ENCODE assay signal across 9 cellular contexts in genomic region chr12:12474931-12475485, GRCh38.
DNase-seq lines count a peak whose midpoint lies in the region; ATAC-seq and TF ChIP-seq lines count a peak whose summit lies in the region.
"Had no signal": no experiment of that assay in that cellular context is flagged by ENCODE, and none has a peak within 500 bp of the region (broad histone marks: within the 10 kb centered on the region; RNA-seq: fewer than 3 reads in every experiment).

No MANE protein-coding gene starts in this region.

- no peaks in the 10 kb centered on the region for H3K27me3 ChIP-seq in GM23338 (ENCODE audit: insufficient read depth)
- no peaks in the 10 kb centered on the region for H3K27me3 ChIP-seq in thyroid gland

- H3K4me1 Mint-ChIP-seq in GM23338, result peaks cover 15% of the 10 kb centered on the region

- H3K9me2 ChIP-seq in GM23338 (ENCODE audit: insufficient read depth), result no peaks in the 10 kb centered on the region

- H2AFZ ChIP-seq in GM23338, result no peak overlapping the region

- H3K4me2 ChIP-seq in GM23338, result no peak overlapping the region

- intact Hi-C loops in thyroid gland (cut with DNase I), result no loop called here

- H3K36me3 Mint-ChIP-seq in GM23338 (ENCODE audit: low read depth), result peaks cover 81% of the 10 kb centered on the region

- DNase-seq in GM23338 (ENCODE audit: low spot score) (no peak), T-helper 1 cell (peak in 4 of 5 donors; percentile 33 to 98 (median 35)), dermis blood vessel endothelial cell (peak; percentile 92), NCI-H774 (lab: John Stamatoyannopoulos, UW) (no peak), thyroid gland (no peak)
- DNase-seq in stimulated activated CD8-positive, alpha-beta memory T cell treated with anti-CD3 and anti-CD28 coated beads, Interleukin-7, amount 100 ng/mL, for 4 hours (ENCODE audit: low read depth in 2 of 2), result peak; percentile 27 to 32

- H4K20me1 ChIP-seq in GM23338 (replicated peaks; ENCODE audit: insufficient read depth), result peaks cover 15% of the 10 kb centered on the region

- no peak overlapping the region for H3K4me3 Mint-ChIP-seq in GM23338

- H3K27ac ChIP-seq in GM23338 (ENCODE audit: low read depth) (0 out of 2 replicates have a peak overlapping the region, but pooled peaks have one; percentile 55), thyroid gland (peak overlapping the region in 1 of 3 donors; percentile 27)
- H3K27ac ChIP-seq: thoracic aorta had no signal

- peaks cover 8% of the 10 kb centered on the region for H3K27me3 Mint-ChIP-seq in GM23338 (ENCODE audit: insufficient read depth, low read depth, poor library complexity)

- H3K4me1 ChIP-seq in GM23338 (ENCODE audit: insufficient read depth) (no peaks in the 10 kb centered on the region; the same call in 1 of the 2 replicates), thyroid gland (no peaks in the 10 kb centered on the region)

- TF ChIP-seq POLR2A in thyroid gland (IDR thresholded peaks at IDR 0.05), result no peak

- H3K27ac Mint-ChIP-seq in GM23338, result peak overlapping the region; percentile 42; the same call in 1 of the 2 replicates

- 90 to 91% methylated on average over 12 of the region's 12 CpGs for WGBS in thyroid gland, 2 donors

- H3K79me2 ChIP-seq in GM23338 (replicated peaks; ENCODE audit: insufficient read depth), result 0 out of 2 replicates have a peak, but pooled peaks cover 5% of the 10 kb centered on the region

- no peaks in the 10 kb centered on the region for H3K9me3 ChIP-seq in thyroid gland
- H3K9me3 ChIP-seq: thoracic aorta had no signal

- H3K9me3 Mint-ChIP-seq in GM23338, result peaks cover 17% of the 10 kb centered on the region

- ATAC-seq in GM18517 (IDR thresholded peaks at IDR 0.05; ENCODE audit: unreplicated experiment), result peak; percentile 92
- no peak for ATAC-seq in GM23338
- ATAC-seq in HG02970 (IDR thresholded peaks at IDR 0.05; ENCODE audit: low FRiP score, unreplicated experiment), result no peak

- 0 out of 2 replicates have a peak, but pooled peaks cover 8% of the 10 kb centered on the region for H3F3A ChIP-seq in GM23338 (replicated peaks; ENCODE audit: low read depth)

- no peak for TF ChIP-seq CTCF in GM23338 (conservative IDR thresholded peaks at IDR 0.05; ENCODE audit: low read depth in 2 of 2)
- no peak for TF ChIP-seq CTCF in thyroid gland (IDR thresholded peaks at IDR 0.05)

- no peak overlapping the region for H3K4me3 ChIP-seq in GM23338
- H3K4me3 ChIP-seq in thyroid gland (replicated peaks in 1 of 3), result no peak overlapping the region
- H3K4me3 ChIP-seq: thoracic aorta had no signal

- H3K36me3 ChIP-seq in GM23338 (ENCODE audit: insufficient read depth) (peaks cover 22% of the 10 kb centered on the region), thyroid gland (peaks cover 9 to 22% of the 10 kb centered on the region in 2 donors)

TF ChIP-seq in GM23338, 12 proteins besides CTCF, POLR2A, EP300 and RAD21:
- TF ChIP-seq ZNF114 (CRISPR knock-in tag; IDR thresholded peaks at IDR 0.05) (no peak), POLR2AphosphoS5 (IDR thresholded peaks at IDR 0.05; ENCODE audit: low read depth) (no peak), ETS1 (IDR thresholded peaks at IDR 0.05) (no peak), EZH2 (IDR thresholded peaks at IDR 0.05; ENCODE audit: low read depth, unreplicated experiment) (no peak), ZNF462 (CRISPR knock-in tag; IDR thresholded peaks at IDR 0.05) (no peak), NANOG (IDR thresholded peaks at IDR 0.05; ENCODE audit: borderline replicate concordance) (no peak)

Comparison
In these comparisons a context has a peak if more than half of its experiments do, and no peak if none do; other contexts are left out.
1. DNase-seq: peak in T-helper 1 cell (4 of 5), dermis blood vessel endothelial cell (single experiment) and stimulated activated CD8-positive, alpha-beta memory T cell treated with anti-CD3 and anti-CD28 coated beads, Interleukin-7, amount 100 ng/mL, for 4 hours (2 of 2); none in GM23338 (single experiment), NCI-H774 (single experiment) and thyroid gland (0 of 2).